In the genomic region with DNA sequence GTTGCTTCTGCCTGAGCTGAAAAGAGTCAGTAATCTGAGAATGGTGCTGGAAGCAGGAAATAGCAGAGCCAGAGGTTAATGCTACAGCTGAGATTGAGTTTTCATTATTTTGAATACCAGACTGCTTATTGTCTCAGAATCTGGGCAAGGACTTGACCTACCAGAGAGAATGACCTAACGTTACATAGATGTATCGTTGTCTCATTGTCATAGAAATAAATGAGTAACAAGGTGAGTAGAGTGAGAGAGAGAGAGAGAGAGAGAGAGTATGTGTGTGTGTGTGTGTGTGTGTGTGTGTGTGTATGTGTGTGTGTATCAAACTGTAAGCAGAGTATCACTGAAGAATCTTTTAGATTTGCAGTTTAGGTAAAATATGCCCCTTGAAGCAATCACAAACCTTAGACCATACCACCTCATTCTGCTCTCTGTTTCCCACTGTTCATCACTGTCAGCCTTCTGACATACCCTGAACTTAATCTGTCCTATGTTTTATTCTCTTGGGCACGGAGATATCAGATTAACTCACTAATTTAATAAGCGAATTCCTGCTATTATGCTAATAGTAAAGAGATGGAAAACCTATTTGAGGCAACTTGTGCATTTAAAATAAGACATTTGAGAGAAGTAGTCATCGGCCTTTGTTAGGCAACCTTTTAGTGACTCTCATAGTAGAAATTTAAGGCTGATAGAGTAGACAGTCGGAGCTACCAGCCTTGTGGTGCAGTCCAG, we compare ENCODE assay signal across 12 cellular contexts.
DNase-seq lines count a peak whose midpoint lies in the region; TF ChIP-seq lines count a peak whose summit lies in the region.
"Had no signal": no experiment of that assay in that cellular context is flagged by ENCODE, and none has a peak within 500 bp of the region (broad histone marks: within the 10 kb centered on the region; RNA-seq: fewer than 3 reads in every experiment).

No MANE protein-coding gene starts in this region.

- no peak overlapping the region for H4K8ac ChIP-seq in mesenchymal stem cell (ENCODE audit: low read length)

- H3K18ac ChIP-seq in mesenchymal stem cell (ENCODE audit: low read depth in 1 of 2, low read length in 2 of 2) = no peak overlapping the region

- H2BK15ac ChIP-seq in mesenchymal stem cell (ENCODE audit: low read depth, poor library complexity, severe bottlenecking) = no peak overlapping the region

- H3K79me1 ChIP-seq in mesenchymal stem cell (replicated peaks; ENCODE audit: low read length, poor library complexity, severe bottlenecking) = peaks cover 22% of the 10 kb centered on the region

- peaks cover 12% of the 10 kb centered on the region for H3K4me1 ChIP-seq in mesenchymal stem cell (ENCODE audit: control insufficient read depth, insufficient read depth, low read depth, low read length)

- H3K27ac Mint-ChIP-seq in activated naive CD4-positive, alpha-beta T cell treated with anti-CD3 and anti-CD28 coated beads for 36 hours = no peak overlapping the region

- no peak overlapping the region for H3K23ac ChIP-seq in mesenchymal stem cell (ENCODE audit: low read length in 2 of 2)

- CTCF ChIA-PET in activated naive CD4-positive, alpha-beta T cell treated with anti-CD3 and anti-CD28 coated beads for 36 hours (lab: Charles Lee) = interaction anchor here (0.6 kb wide), 1 partner anchor 276 kb away, joined by 3 read pairs; no protein-coding TSS in a partner anchor

- no peaks in the 10 kb centered on the region for H3K4me1 Mint-ChIP-seq in activated naive CD4-positive, alpha-beta T cell treated with anti-CD3 and anti-CD28 coated beads for 36 hours (ENCODE audit: low read depth)

- no peak overlapping the region for H3K4me3 Mint-ChIP-seq in activated naive CD4-positive, alpha-beta T cell treated with anti-CD3 and anti-CD28 coated beads for 36 hours

- no peaks in the 10 kb centered on the region for H3K27me3 ChIP-seq in MG63
- no peaks in the 10 kb centered on the region for H3K27me3 ChIP-seq in mesenchymal stem cell (ENCODE audit: control insufficient read depth in 1 of 2, insufficient read depth in 1 of 2, low read length in 2 of 2)
- H3K27me3 ChIP-seq: gastroesophageal sphincter had no signal

- H3K27ac ChIP-seq in mesenchymal stem cell (ENCODE audit: low read length, poor library complexity, severe bottlenecking) = peak overlapping the region; percentile 72

- no peak overlapping the region for H2BK120ac ChIP-seq in mesenchymal stem cell (ENCODE audit: low read depth, low read length)

- H3K4me3 ChIP-seq in MG63 = no peak overlapping the region
- no peak overlapping the region for H3K4me3 ChIP-seq in choroid plexus epithelial cell (ENCODE audit: low read depth, low read length)
- H3K4me3 ChIP-seq in mesenchymal stem cell (ENCODE audit: insufficient read depth in 1 of 2, low read depth in 1 of 2, low read length in 2 of 2) = no peak overlapping the region
- H3K4me3 ChIP-seq: gastroesophageal sphincter, skin epidermis had no signal

- H3K9me3 ChIP-seq in MG63 (no peaks in the 10 kb centered on the region), mesenchymal stem cell (ENCODE audit: control insufficient read depth, low read length) (peaks cover 5% of the 10 kb centered on the region)
- H3K9me3 ChIP-seq: gastroesophageal sphincter had no signal

- no peaks in the 10 kb centered on the region for H3K27me3 Mint-ChIP-seq in activated naive CD4-positive, alpha-beta T cell treated with anti-CD3 and anti-CD28 coated beads for 36 hours (ENCODE audit: low read depth)

- no peak overlapping the region for H3K4ac ChIP-seq in mesenchymal stem cell (ENCODE audit: low read depth in 1 of 2, low read length in 2 of 2)

- intact Hi-C loops in activated naive CD4-positive, alpha-beta T cell treated with anti-CD3 and anti-CD28 coated beads for 36 hours (cut with micrococcal nuclease) = no loop called here

- H3K9me3 Mint-ChIP-seq in activated naive CD4-positive, alpha-beta T cell treated with anti-CD3 and anti-CD28 coated beads for 36 hours = no peaks in the 10 kb centered on the region

- WGBS in mesenchymal stem cell = 89% methylated on average over 6 of the region's 6 CpGs

- H3K36me3 Mint-ChIP-seq in activated naive CD4-positive, alpha-beta T cell treated with anti-CD3 and anti-CD28 coated beads for 36 hours (ENCODE audit: low read depth) = peaks cover 5% of the 10 kb centered on the region

- no peak overlapping the region for H3K14ac ChIP-seq in mesenchymal stem cell (ENCODE audit: low read length in 2 of 2)

- no peak overlapping the region for H4K91ac ChIP-seq in mesenchymal stem cell (ENCODE audit: low read length)

- TF ChIP-seq CTCF in AG09319 (IDR thresholded peaks at IDR 0.05; ENCODE audit: low read depth, low read length) (no peak), choroid plexus epithelial cell (conservative IDR thresholded peaks at IDR 0.05; ENCODE audit: low read depth, low read length) (no peak)

- H3K36me3 ChIP-seq in MG63 (peaks cover 10% of the 10 kb centered on the region), mesenchymal stem cell (ENCODE audit: control insufficient read depth in 1 of 2, insufficient read depth in 2 of 2, low read depth in 1 of 2, low read length in 2 of 2) (peaks cover 12 to 19% of the 10 kb centered on the region in 2 experiments)

- H2AK5ac ChIP-seq in mesenchymal stem cell (ENCODE audit: low read length, severe bottlenecking) = no peak overlapping the region

- H3K9ac ChIP-seq in mesenchymal stem cell (ENCODE audit: low read length) = peak overlapping the region; percentile 78

- no peak overlapping the region for H2BK12ac ChIP-seq in mesenchymal stem cell (ENCODE audit: low read length in 2 of 2)

- H3K4me2 ChIP-seq in mesenchymal stem cell (ENCODE audit: low read length, poor library complexity, severe bottlenecking) = no peak overlapping the region

- H2BK5ac ChIP-seq in mesenchymal stem cell (ENCODE audit: low read depth, low read length, poor library complexity, severe bottlenecking) = no peak overlapping the region

- DNase-seq in AG09319 (ENCODE audit: extremely low read depth, low read depth) (peak; percentile 63), MG63 (peak; percentile 47), choroid plexus epithelial cell (ENCODE audit: low read depth) (peak; percentile 93), mesenchymal stem cell (peak; percentile 51), NOMO-1 treated with DMSO at 0.1 percent for 48 hours (lab: John Stamatoyannopoulos, UW; ENCODE audit: unreplicated experiment) (no peak), NCI-H446 (lab: John Stamatoyannopoulos, UW) (no peak)
- DNase-seq in stimulated activated CD4-positive, alpha-beta T cell treated with anti-CD3 and anti-CD28 coated beads, Interleukin-15, amount 100 ng/mL, for 24 hours = no peak
- DNase-seq in activated naive CD4-positive, alpha-beta T cell treated with anti-CD3 and anti-CD28 coated beads for 36 hours = no peak
- DNase-seq: anterior cingulate cortex, NCI-H1105 had no signal

- no peak overlapping the region for H2AFZ ChIP-seq in mesenchymal stem cell (ENCODE audit: low read depth, low read length)

Comparison
In these comparisons a context has a peak if more than half of its experiments do, and no peak if none do; other contexts are left out.
1. DNase-seq: peak in AG09319 (single experiment), MG63 (single experiment), choroid plexus epithelial cell (single experiment) and mesenchymal stem cell (single experiment); none in stimulated activated CD4-positive, alpha-beta T cell treated with anti-CD3 and anti-CD28 coated beads, Interleukin-15, amount 100 ng/mL, for 24 hours (single experiment), activated naive CD4-positive, alpha-beta T cell treated with anti-CD3 and anti-CD28 coated beads for 36 hours (single experiment), NOMO-1 treated with DMSO at 0.1 percent for 48 hours (single experiment) and NCI-H446 (0 of 2).